15 cellular contexts compared by ENCODE assay signal in genomic region chr22:44154431-44154942, GRCh38. TPM values are rescaled to one million over a fixed set of nuclear protein-coding genes. Genes with fewer than 3 reads are reported as not detected.
DNase-seq lines count a peak whose midpoint lies in the region; ATAC-seq, FAIRE-seq and TF ChIP-seq lines count a peak whose summit lies in the region.
"Had no signal": no experiment of that assay in that cellular context is flagged by ENCODE, and none has a peak within 500 bp of the region (broad histone marks: within the 10 kb centered on the region; RNA-seq: fewer than 3 reads in every experiment).

No MANE protein-coding gene starts in this region.

- H3K79me2 ChIP-seq in fibroblast of lung (ENCODE audit: control insufficient read depth, insufficient read depth, low read length): no peaks in the 10 kb centered on the region
- H3K79me2 ChIP-seq in trophoblast cell (ENCODE audit: control insufficient read depth, insufficient read depth, low read length, poor library complexity): no peaks in the 10 kb centered on the region

- no peaks in the 10 kb centered on the region for H3K79me1 ChIP-seq in trophoblast cell (ENCODE audit: low read length)

- TF ChIP-seq EP300 in esophagus muscularis mucosa (IDR thresholded peaks at IDR 0.05): no peak

- no peak overlapping the region for H4K8ac ChIP-seq in trophoblast cell (ENCODE audit: low read depth, low read length)

- H4K20me1 ChIP-seq in fibroblast of lung (ENCODE audit: control insufficient read depth, extremely low read depth, insufficient read depth, low read length): no peaks in the 10 kb centered on the region

- H3K4me1 ChIP-seq in fibroblast of lung (ENCODE audit: control insufficient read depth, extremely low read depth, insufficient read depth, low read length) (peaks cover 3% of the 10 kb centered on the region), trophoblast cell (ENCODE audit: control insufficient read depth in 1 of 2, insufficient read depth in 2 of 2, low read length in 2 of 2) (peaks cover 2 to 4% of the 10 kb centered on the region in 2 experiments), esophagus muscularis mucosa (peaks cover 4 to 25% (median 17%) of the 10 kb centered on the region in 4 donors)
- H3K4me1 ChIP-seq: suprapubic skin had no signal

- H2AFZ ChIP-seq in fibroblast of lung (ENCODE audit: low read length) (no peak overlapping the region), trophoblast cell (ENCODE audit: insufficient read depth, low read length, poor library complexity) (no peak overlapping the region)
- H2AFZ ChIP-seq: GM23338 had no signal

- H2BK12ac ChIP-seq in trophoblast cell (ENCODE audit: low read length): no peak overlapping the region

- no peak for ATAC-seq in Right ventricle myocardium inferior
- ATAC-seq: GM23338 had no signal

- H3K4me2 ChIP-seq in fibroblast of lung (ENCODE audit: extremely low read depth, insufficient read depth, low read length): no peak overlapping the region
- no peak overlapping the region for H3K4me2 ChIP-seq in trophoblast cell (ENCODE audit: low read length)
- H3K4me2 ChIP-seq: GM23338 had no signal

- no peak overlapping the region for H3K18ac ChIP-seq in trophoblast cell (ENCODE audit: low read length)

- H4K12ac ChIP-seq in trophoblast cell (ENCODE audit: low read depth, low read length): no peak overlapping the region

- H3K23ac ChIP-seq in trophoblast cell (ENCODE audit: low read length): peak overlapping the region; percentile 93

- no peak overlapping the region for H2AK5ac ChIP-seq in trophoblast cell (ENCODE audit: low read length)

- H3K36me3 ChIP-seq in fibroblast of lung (ENCODE audit: control insufficient read depth, insufficient read depth, low read length) (no peaks in the 10 kb centered on the region), trophoblast cell (ENCODE audit: control insufficient read depth in 1 of 2, insufficient read depth in 2 of 2, low read length in 2 of 2) (no peaks in the 10 kb centered on the region), esophagus muscularis mucosa (peaks cover 0 to 74% (median 29%) of the 10 kb centered on the region in 4 donors)
- H3K36me3 ChIP-seq: cardiac muscle cell had no signal

- H3K9me3 ChIP-seq in fibroblast of lung (ENCODE audit: control insufficient read depth, insufficient read depth, low read depth, low read length) (no peaks in the 10 kb centered on the region), trophoblast cell (ENCODE audit: insufficient read depth, low read depth, low read length) (peaks cover 3% of the 10 kb centered on the region), esophagus muscularis mucosa (no peaks in the 10 kb centered on the region)
- H3K9me3 ChIP-seq: BLaER1 treated with 17β-estradiol and CSF1 and Interleukin-3, amounts not matched to agents 10 nM and 100 nM; suprapubic skin had no signal

- DNase-seq in H4 (ENCODE audit: low spot score) (peak; percentile 68), RCC 7860 (ENCODE audit: low spot score) (peak; percentile 8), fibroblast of lung (ENCODE audit: low read depth in 2 of 2) (peak; percentile 40 to 92), trophoblast cell (no peak), Right ventricle myocardium inferior (ENCODE audit: missing footprints) (no peak), NCI-H446 treated with DMSO at 0.1 percent for 48 hours (lab: John Stamatoyannopoulos, UW) (no peak), esophagus muscularis mucosa (ENCODE audit: extremely low spot score) (no peak)
- DNase-seq: activated CD8-positive, alpha-beta memory T cell treated with anti-CD3 and anti-CD28 coated beads, Interleukin-2, amount 50 U/mL, for 48 hours; DMS53; foreskin melanocyte; NCI-H1092 treated with DMSO at 0.1 percent for 48 hours had no signal

- no peak overlapping the region for H2BK5ac ChIP-seq in trophoblast cell (ENCODE audit: low read depth, low read length, poor library complexity)

- H3K4me3 ChIP-seq in fibroblast of lung (replicated peaks in 1 of 4; ENCODE audit: control extremely low read depth in 1 of 4, insufficient read depth in 1 of 4, low read depth in 3 of 4, low read length in 4 of 4): no peak overlapping the region
- H3K4me3 ChIP-seq in trophoblast cell (ENCODE audit: low read depth, low read length): peak overlapping the region; percentile 32
- H3K4me3 ChIP-seq in esophagus muscularis mucosa: no peak overlapping the region
- H3K4me3 ChIP-seq: BLaER1 treated with 17β-estradiol and CSF1 and Interleukin-3, amounts not matched to agents 10 nM and 100 nM; cardiac muscle cell; GM23338; suprapubic skin had no signal

- TF ChIP-seq CTCF in fibroblast of lung (conservative IDR thresholded peaks at IDR 0.05 in 1 of 2, IDR thresholded peaks at IDR 0.05 in 1 of 2; ENCODE audit: low read depth in 1 of 2, low read length in 2 of 2) (no peak), esophagus muscularis mucosa (IDR thresholded peaks at IDR 0.05) (no peak)

- no peak overlapping the region for H3K27ac ChIP-seq in fibroblast of lung (ENCODE audit: insufficient read depth, low read length)
- no peak overlapping the region for H3K27ac ChIP-seq in trophoblast cell (ENCODE audit: low read depth, low read length)
- H3K27ac ChIP-seq in esophagus muscularis mucosa (replicated peaks in 1 of 4): no peak overlapping the region
- H3K27ac ChIP-seq: BLaER1 treated with 17β-estradiol and CSF1 and Interleukin-3, amounts not matched to agents 10 nM and 100 nM; cardiac muscle cell; suprapubic skin had no signal

- H3K27me3 ChIP-seq in fibroblast of lung (ENCODE audit: control insufficient read depth, insufficient read depth, low read length) (no peaks in the 10 kb centered on the region), trophoblast cell (ENCODE audit: insufficient read depth, low read length) (no peaks in the 10 kb centered on the region), esophagus muscularis mucosa (no peaks in the 10 kb centered on the region)
- H3K27me3 ChIP-seq: cardiac muscle cell, suprapubic skin had no signal

- no peak overlapping the region for H4K91ac ChIP-seq in trophoblast cell (ENCODE audit: low read depth, low read length)

- no peak overlapping the region for H3K4ac ChIP-seq in trophoblast cell (ENCODE audit: low read depth, low read length)

- intact Hi-C loops in Right ventricle myocardium inferior (cut with DNase I): no loop called here
- intact Hi-C loops in esophagus muscularis mucosa (cut with DNase I): loop anchor here (10.0 kb wide), 1 partner anchor 160 kb away; no protein-coding TSS in a partner anchor

- H3K9ac ChIP-seq in fibroblast of lung (ENCODE audit: insufficient read depth, low read length) (no peak overlapping the region), trophoblast cell (ENCODE audit: low read length) (no peak overlapping the region)
- H3K9ac ChIP-seq: BLaER1 treated with 17β-estradiol and CSF1 and Interleukin-3, amounts not matched to agents 10 nM and 100 nM had no signal

- no peak overlapping the region for H2BK120ac ChIP-seq in trophoblast cell (ENCODE audit: insufficient read depth, low read length, poor library complexity)

- no peak overlapping the region for H3K14ac ChIP-seq in trophoblast cell (ENCODE audit: low read length)

- TF ChIP-seq POLR2A in esophagus muscularis mucosa (IDR thresholded peaks at IDR 0.05; ENCODE audit: low read depth): no peak

- WGBS in trophoblast cell (ENCODE audit: extremely low coverage, insufficient coverage, insufficient read length): 100% methylated on average over 2 of the region's 2 CpGs
- 82% methylated on average over 2 of the region's 2 CpGs for WGBS in esophagus muscularis mucosa

- no peak for FAIRE-seq in RCC 7860 (lab: Jason Lieb, UNC)

RNA-seq across cellular contexts. Expression of gene PARVG, which starts 26.2 kb away (rescaled TPM):
- 0.04 and 1.1 TPM in 2 replicates for total RNA-seq in H4 (2014; rRNA removed; shearing (Covaris generic))
- total RNA-seq in fibroblast of lung: not detected in 2 replicates
- polyA plus RNA-seq in fibroblast of lung: not detected in 2 replicates
- not detected in 2 replicates for polyA plus RNA-seq in fibroblast of lung (2012)
- not detected in 2 replicates for polyA minus RNA-seq in fibroblast of lung (ENCODE audit: low replicate concordance)
- 0.04 TPM in 1 of 2 replicates, not detected in the other for polyA plus RNA-seq in trophoblast cell (2013)
- total RNA-seq in Right ventricle myocardium inferior: 3.1 TPM
- total RNA-seq in esophagus muscularis mucosa: 10 to 100 TPM in 2 of 4 donors, 1 to 10 TPM in 2; 7.1 to 16.2 (median 11.2) TPM
- polyA plus RNA-seq: cardiac muscle cell had no signal

Comparison
In these comparisons a context has a peak if more than half of its experiments do, and no peak if none do; other contexts are left out.
1. DNase-seq: peak in H4 (single experiment), RCC 7860 (single experiment) and fibroblast of lung (2 of 2); none in trophoblast cell (0 of 2), Right ventricle myocardium inferior (single experiment), NCI-H446 treated with DMSO at 0.1 percent for 48 hours (single experiment) and esophagus muscularis mucosa (single experiment).